ENCODE assay signal across 8 cellular contexts in genomic region chr3:185937689-185938374, GRCh38. TPM values are rescaled to one million over a fixed set of nuclear protein-coding genes. Genes with fewer than 3 reads are reported as not detected.
DNase-seq lines count a peak whose midpoint lies in the region; ATAC-seq and TF ChIP-seq lines count a peak whose summit lies in the region.

Gene TRA2B, minus strand, starts transcription at chr3:185938014. Its CDS starts 154 bp downstream, at chr3:185937860.

- DNase-seq in NCI-H1417 treated with DMSO at 0.1 percent for 48 hours (lab: John Stamatoyannopoulos, UW) (peak; percentile 97), SW480 (ENCODE audit: low spot score) (peak; percentile 99), Right ventricle myocardium superior (peak; percentile 99), tibial nerve (ENCODE audit: low spot score in 2 of 2) (peak; percentile 97)
- peak; percentile 99 for DNase-seq in activated naive CD8-positive, alpha-beta T cell treated with anti-CD3 and anti-CD28 coated beads, Interleukin-2, amount 50 U/mL, for 24 hours

- peak; percentile 94 for ATAC-seq in HG02798 (IDR thresholded peaks at IDR 0.05; ENCODE audit: poor library complexity, unreplicated experiment)
- ATAC-seq in activated naive CD8-positive, alpha-beta T cell treated with anti-CD3 and anti-CD28 coated beads, Interleukin-2, amount 50 U/mL, for 24 hours: peak; percentile 94
- peak; percentile 98 for ATAC-seq in Right ventricle myocardium superior (ENCODE audit: poor library complexity)

- peak within 1 kb of the TSS; percentile 97 for H3K4me2 ChIP-seq in parathyroid adenoma (ENCODE audit: low read length)

- WGBS in tibial nerve, 2 donors: 2 to 3% methylated on average over 53 to 54 of the region's 55 CpGs

- peaks cover 50% of the 10 kb centered on the region for H3K36me3 Mint-ChIP-seq in activated naive CD8-positive, alpha-beta T cell treated with anti-CD3 and anti-CD28 coated beads, Interleukin-2, amount 50 U/mL, for 24 hours (ENCODE audit: low read depth)

- peak within 1 kb of the TSS; percentile 87 for H2AFZ ChIP-seq in parathyroid adenoma

- H3K79me2 ChIP-seq in parathyroid adenoma: peaks cover 37% of the 10 kb centered on the region

- H3K9ac ChIP-seq in parathyroid adenoma: peak within 1 kb of the TSS; percentile 96

- H3K9me3 Mint-ChIP-seq in activated naive CD8-positive, alpha-beta T cell treated with anti-CD3 and anti-CD28 coated beads, Interleukin-2, amount 50 U/mL, for 24 hours: peaks cover 4% of the 10 kb centered on the region

- H3K9me3 ChIP-seq in parathyroid adenoma (ENCODE audit: control insufficient read depth, low read length) (no peaks in the 10 kb centered on the region), tibial nerve (no peaks in the 10 kb centered on the region)

- intact Hi-C loops in Right ventricle myocardium superior (cut with DNase I): no loop called here

- peak; percentile 100 for TF ChIP-seq POLR2A in tibial nerve (IDR thresholded peaks at IDR 0.05)

- peaks cover 5% of the 10 kb centered on the region for H3K27me3 Mint-ChIP-seq in activated naive CD8-positive, alpha-beta T cell treated with anti-CD3 and anti-CD28 coated beads, Interleukin-2, amount 50 U/mL, for 24 hours

- TF ChIP-seq CTCF in GM12875 (IDR thresholded peaks at IDR 0.05; ENCODE audit: borderline replicate concordance, insufficient read depth, low read depth, low read length) (peak; percentile 32; the same call in 1 of the 2 replicates), parathyroid adenoma (IDR thresholded peaks at IDR 0.05) (peak; percentile 42), tibial nerve (IDR thresholded peaks at IDR 0.05) (peak in 4 of 5 experiments; percentile 34 to 43 (median 38))

- H3K27me3 ChIP-seq in parathyroid adenoma (ENCODE audit: control insufficient read depth, insufficient read depth, low read length): no peaks in the 10 kb centered on the region
- no peaks in the 10 kb centered on the region for H3K27me3 ChIP-seq in tibial nerve

- H3K4me1 ChIP-seq in parathyroid adenoma (peaks cover 2% of the 10 kb centered on the region), tibial nerve (peaks cover 0 to 29% (median 23%) of the 10 kb centered on the region in 4 donors)

- H3K4me1 Mint-ChIP-seq in activated naive CD8-positive, alpha-beta T cell treated with anti-CD3 and anti-CD28 coated beads, Interleukin-2, amount 50 U/mL, for 24 hours: peaks cover 44% of the 10 kb centered on the region

- H3K27ac ChIP-seq in parathyroid adenoma: peak within 1 kb of the TSS; percentile 97
- H3K27ac ChIP-seq in tibial nerve: peak within 1 kb of the TSS; percentile 99 to 100 (median 100)

- H3K36me3 ChIP-seq in parathyroid adenoma (ENCODE audit: control insufficient read depth, insufficient read depth, low read length) (no peaks in the 10 kb centered on the region), tibial nerve (no peaks in the 10 kb centered on the region)

- TF ChIP-seq EP300 in tibial nerve (IDR thresholded peaks at IDR 0.05): peak in 1 of 2 donors; percentile 100

- H3K27ac Mint-ChIP-seq in activated naive CD8-positive, alpha-beta T cell treated with anti-CD3 and anti-CD28 coated beads, Interleukin-2, amount 50 U/mL, for 24 hours: peak within 1 kb of the TSS; percentile 100

- peak within 1 kb of the TSS; percentile 93 for H3K4me3 ChIP-seq in GM12875 (ENCODE audit: low read depth, low read length)
- peak within 1 kb of the TSS; percentile 86 for H3K4me3 ChIP-seq in parathyroid adenoma (ENCODE audit: low read depth, low read length)
- H3K4me3 ChIP-seq in tibial nerve: peak within 1 kb of the TSS; percentile 85 to 99 (median 94)

- peak within 1 kb of the TSS; percentile 100 for H3K4me3 Mint-ChIP-seq in activated naive CD8-positive, alpha-beta T cell treated with anti-CD3 and anti-CD28 coated beads, Interleukin-2, amount 50 U/mL, for 24 hours

RNA-seq across cellular contexts. Expression of gene TRA2B, which starts in this region (rescaled TPM):
- 41.4 TPM for total RNA-seq in Right ventricle myocardium superior
- 100 to 1,000 TPM; 134 to 216 (median 201) TPM for total RNA-seq in tibial nerve

Comparison
In these comparisons a context has a peak if more than half of its experiments do, and no peak if none do; other contexts are left out.
1. Peak in every context shown above with its lines: DNase-seq, ATAC-seq, H3K4me3 ChIP-seq and H3K27ac ChIP-seq.